Comparison of ENCODE assay signal across 9 cellular contexts in genomic region chr2:7089284-7089683, GRCh38.
"Had no signal": no experiment of that assay in that cellular context is flagged by ENCODE, and none has a peak within 500 bp of the region (broad histone marks: within the 10 kb centered on the region; RNA-seq: fewer than 3 reads in every experiment).

No MANE protein-coding gene starts in this region.

- H3K4me1 ChIP-seq: HAP-1 had no signal

- H3K36me3 ChIP-seq: HAP-1 had no signal

- H3K4me3 ChIP-seq: HAP-1 had no signal

- H3K27ac ChIP-seq: HL-60 had no signal

- FAIRE-seq: H54, HepG2 had no signal

- H3K9me3 ChIP-seq: HAP-1 had no signal

- H3K4me3 Mint-ChIP-seq: HFFc6, IgD-negative memory B cell had no signal

- H3K27ac Mint-ChIP-seq: HFFc6, IgD-negative memory B cell had no signal

- H3K4me1 Mint-ChIP-seq: IgD-negative memory B cell had no signal

- H3K9me3 Mint-ChIP-seq: HFFc6 had no signal

- DNase-seq: GOT3, HFFc6, KG1 had no signal

- ATAC-seq: HCT116 had no signal
